32 cellular contexts compared by ENCODE assay signal in the genomic region with DNA sequence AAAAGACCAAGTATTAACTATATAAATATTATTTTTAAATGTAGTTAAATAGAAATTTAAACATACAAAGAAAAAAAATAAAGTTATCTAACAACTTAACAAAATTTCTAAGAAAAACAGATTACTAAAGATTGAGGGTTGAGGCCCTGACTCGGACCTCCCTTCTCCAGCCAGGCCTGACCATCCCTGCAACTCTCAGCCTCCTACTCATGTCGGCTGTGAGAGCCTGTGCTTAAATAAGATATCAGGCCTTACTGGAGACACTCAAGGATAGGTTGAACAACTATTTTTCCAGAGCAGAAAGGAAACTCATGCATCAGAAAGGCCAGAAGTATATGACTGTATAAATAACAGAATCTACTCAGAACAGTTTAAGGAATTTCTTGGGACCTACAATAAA.
"Had no signal": no experiment of that assay in that cellular context is flagged by ENCODE, and none has a peak within 500 bp of the region (broad histone marks: within the 10 kb centered on the region; RNA-seq: fewer than 3 reads in every experiment).

No MANE protein-coding gene starts in this region.

- H3K4me2 ChIP-seq: neural progenitor cell, smooth muscle cell had no signal

- H3K27me3 Mint-ChIP-seq: dendritic cell treated with granulocyte-macrophage colony-stimulating factor and Interleukin-4, amounts not matched to agents 40 ng/mL and 50 ng/mL, for 4 days; memory B cell; naive B cell; natural killer cell treated with Interleukin-12 subunit alpha and Interleukin-12 subunit beta and Interleukin-15 and Interleukin-18, amount 100 ng/mL, for 72 hours; progenitor cell of endocrine pancreas had no signal

- DNase-seq: effector CD8-positive, alpha-beta T cell; foreskin keratinocyte; heart right ventricle; hippocampal formation; left cardiac atrium; mucosa of descending colon; naive B cell; stimulated activated CD4-positive, alpha-beta T cell treated with anti-CD3 and anti-CD28 coated beads, Interleukin-12 subunit alpha, Interleukin-12 subunit beta, amount 100 ng/mL, for 4 hours; stimulated activated CD4-positive, alpha-beta T cell treated with anti-CD3 and anti-CD28 coated beads, Interleukin-1b, Interleukin-23, amount 100 ng/mL, for 48 hours; stimulated activated CD4-positive, alpha-beta T cell treated with anti-CD3 and anti-CD28 coated beads, Interleukin-4, amount 100 ng/mL, for 1 hour; stimulated activated naive CD8-positive, alpha-beta T cell treated with anti-CD3 and anti-CD28 coated beads, Interleukin-15, Interleukin-2, amounts not matched to agents 100 U/mL and 50 U/mL, for 24 hours; substantia nigra; testis; upper lobe of left lung had no signal

- H3K27ac Mint-ChIP-seq: dendritic cell treated with granulocyte-macrophage colony-stimulating factor and Interleukin-4, amounts not matched to agents 40 ng/mL and 50 ng/mL, for 4 days; memory B cell; mesothelial cell of epicardium; naive B cell; natural killer cell treated with Interleukin-12 subunit alpha and Interleukin-12 subunit beta and Interleukin-15 and Interleukin-18, amount 100 ng/mL, for 72 hours; neural progenitor cell; progenitor cell of endocrine pancreas; stimulated activated effector memory CD8-positive, alpha-beta T cell treated with anti-CD3 and anti-CD28 coated beads, Interleukin-12 subunit alpha, Interleukin-12 subunit beta, amount 100 ng/mL, for 72 hours had no signal

- H3K9me3 ChIP-seq: esophagus muscularis mucosa, gastroesophageal sphincter, heart right ventricle, mucosa of descending colon, right atrium auricular region, testis, tibial nerve, upper lobe of left lung had no signal

- H3K4me3 ChIP-seq: esophagus muscularis mucosa, gastroesophageal sphincter, heart right ventricle, lung, mucosa of descending colon, neural progenitor cell, right atrium auricular region, smooth muscle cell, testis, tibial nerve, upper lobe of left lung had no signal

- H3K9me3 Mint-ChIP-seq: dendritic cell treated with granulocyte-macrophage colony-stimulating factor and Interleukin-4, amounts not matched to agents 40 ng/mL and 50 ng/mL, for 4 days; memory B cell; mesothelial cell of epicardium; naive B cell; natural killer cell treated with Interleukin-12 subunit alpha and Interleukin-12 subunit beta and Interleukin-15 and Interleukin-18, amount 100 ng/mL, for 72 hours; neural progenitor cell; stimulated activated effector memory CD8-positive, alpha-beta T cell treated with anti-CD3 and anti-CD28 coated beads, Interleukin-12 subunit alpha, Interleukin-12 subunit beta, amount 100 ng/mL, for 72 hours had no signal

- ATAC-seq: foreskin keratinocyte; gastroesophageal sphincter; left cardiac atrium; mucosa of descending colon; natural killer cell treated with Interleukin-12 subunit alpha and Interleukin-12 subunit beta and Interleukin-15 and Interleukin-18, amount 100 ng/mL, for 72 hours; sciatic nerve; stimulated activated effector memory CD8-positive, alpha-beta T cell treated with anti-CD3 and anti-CD28 coated beads, Interleukin-12 subunit alpha, Interleukin-12 subunit beta, amount 100 ng/mL, for 72 hours; stimulated activated naive CD8-positive, alpha-beta T cell treated with anti-CD3 and anti-CD28 coated beads, Interleukin-15, Interleukin-2, amounts not matched to agents 100 U/mL and 50 U/mL, for 24 hours had no signal

- H3K4me1 ChIP-seq: esophagus muscularis mucosa, foreskin keratinocyte, gastroesophageal sphincter, neural progenitor cell, parathyroid adenoma, tibial nerve had no signal

- H3K4me3 Mint-ChIP-seq: dendritic cell treated with granulocyte-macrophage colony-stimulating factor and Interleukin-4, amounts not matched to agents 40 ng/mL and 50 ng/mL, for 4 days; memory B cell; mesothelial cell of epicardium; natural killer cell treated with Interleukin-12 subunit alpha and Interleukin-12 subunit beta and Interleukin-15 and Interleukin-18, amount 100 ng/mL, for 72 hours; neural progenitor cell; stimulated activated effector memory CD8-positive, alpha-beta T cell treated with anti-CD3 and anti-CD28 coated beads, Interleukin-12 subunit alpha, Interleukin-12 subunit beta, amount 100 ng/mL, for 72 hours had no signal

- H3K27me3 ChIP-seq: esophagus muscularis mucosa, foreskin keratinocyte, gastroesophageal sphincter, heart right ventricle, neural progenitor cell, right atrium auricular region, testis, tibial nerve, upper lobe of left lung had no signal

- H2AFZ ChIP-seq: neural progenitor cell, parathyroid adenoma had no signal

- H3K4me1 Mint-ChIP-seq: memory B cell; mesothelial cell of epicardium; naive B cell; neural progenitor cell; stimulated activated effector memory CD8-positive, alpha-beta T cell treated with anti-CD3 and anti-CD28 coated beads, Interleukin-12 subunit alpha, Interleukin-12 subunit beta, amount 100 ng/mL, for 72 hours had no signal

- FAIRE-seq: colon, endothelial cell of umbilical vein, urothelium cell line had no signal

- H3K79me2 ChIP-seq: parathyroid adenoma had no signal

- H3K27ac ChIP-seq: esophagus muscularis mucosa, foreskin keratinocyte, gastroesophageal sphincter, heart right ventricle, neural progenitor cell, parathyroid adenoma, right atrium auricular region, testis, tibial nerve, upper lobe of left lung had no signal

- H3K9ac ChIP-seq: neural progenitor cell, parathyroid adenoma had no signal
